Comparison of ENCODE assay signal across 22 cellular contexts in the genomic region with DNA sequence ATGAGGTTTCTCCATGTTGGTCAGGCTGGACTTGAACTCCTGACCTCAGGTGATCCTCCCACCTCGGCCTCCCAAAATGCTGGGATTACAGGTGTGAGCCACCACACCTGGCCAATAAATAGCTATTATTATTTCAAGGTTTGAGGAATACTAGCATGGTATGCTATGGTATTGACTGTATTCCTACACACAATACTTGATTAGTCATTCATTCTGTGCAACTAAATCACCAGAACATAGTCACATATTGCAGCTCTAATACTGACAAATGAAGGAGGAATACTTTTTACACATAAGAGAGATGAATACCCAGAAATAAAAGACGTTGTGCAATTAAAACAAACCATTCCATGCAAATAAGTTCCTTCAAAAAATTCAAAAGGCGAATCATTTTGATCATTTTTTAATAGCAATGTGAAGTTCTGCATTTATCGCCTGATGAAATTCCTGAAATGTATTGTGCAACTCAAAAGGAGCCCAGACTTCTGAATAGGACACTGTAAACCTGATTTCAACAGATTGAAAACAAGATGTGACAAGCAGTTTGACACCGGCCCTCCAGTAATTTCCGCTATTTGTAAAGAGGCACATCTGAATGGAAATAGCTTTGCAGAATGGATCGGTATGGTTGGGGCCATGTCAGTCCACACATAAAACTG.
DNase-seq lines count a peak whose midpoint lies in the region; FAIRE-seq and TF ChIP-seq lines count a peak whose summit lies in the region.
"Had no signal": no experiment of that assay in that cellular context is flagged by ENCODE, and none has a peak within 500 bp of the region (broad histone marks: within the 10 kb centered on the region; RNA-seq: fewer than 3 reads in every experiment).

No MANE protein-coding gene starts in this region.

- H3K36me3 Mint-ChIP-seq in MCF 10A (ENCODE audit: insufficient read depth, unreplicated experiment) (no peaks in the 10 kb centered on the region), nephron progenitor cell (ENCODE audit: low read depth) (peaks cover 26% of the 10 kb centered on the region)
- H3K36me3 Mint-ChIP-seq: CD4-positive, CD25-positive, alpha-beta regulatory T cell had no signal

- no peaks in the 10 kb centered on the region for H3K36me3 ChIP-seq in breast epithelium

- TF ChIP-seq CTCF in MCF 10A (IDR thresholded peaks at IDR 0.05; ENCODE audit: unreplicated experiment), result no peak
- no peak for TF ChIP-seq CTCF in breast epithelium (IDR thresholded peaks at IDR 0.05)
- peak in 1 of 56 donors; percentile 20 for TF ChIP-seq CTCF in dorsolateral prefrontal cortex (IDR thresholded peaks at IDR 0.05 in 54 of 56, conservative IDR thresholded peaks at IDR 0.05 in 2 of 56; ENCODE audit: low read depth in 1 of 56, partially characterized antibody in 56 of 56)
- TF ChIP-seq CTCF in nephron progenitor cell (IDR thresholded peaks at IDR 0.05), result no peak

- no peaks in the 10 kb centered on the region for H3K9me3 Mint-ChIP-seq in MCF 10A (ENCODE audit: unreplicated experiment)
- H3K9me3 Mint-ChIP-seq in nephron progenitor cell, result peaks cover 37% of the 10 kb centered on the region

- FAIRE-seq in GM19239 (lab: Jason Lieb, UNC), result no peak

- no TSS peak for BruUV-seq in MCF 10A (replicated peaks; lab: Mats Ljungman, UMichigan)

- no peak for TF ChIP-seq POLR2A in breast epithelium (IDR thresholded peaks at IDR 0.05)

- peaks cover 0 to 4% of the 10 kb centered on the region in 2 donors for H3K4me1 ChIP-seq in breast epithelium
- H3K4me1 ChIP-seq: Caco-2 had no signal

- CTCF ChIA-PET in MCF 10A (lab: Yijun Ruan, JAX), result interaction anchor here (1.5 kb wide), 1 partner anchor 73 kb away, joined by 4 read pairs; no protein-coding TSS in a partner anchor

- H3K27ac Mint-ChIP-seq in MCF 10A (ENCODE audit: low read depth, unreplicated experiment) (peak overlapping the region; percentile 16), nephron progenitor cell (peak overlapping the region; percentile 53)
- H3K27ac Mint-ChIP-seq: B cell; CD4-positive, CD25-positive, alpha-beta regulatory T cell; GM23338 had no signal

- H3K4me3 Mint-ChIP-seq in MCF 10A (ENCODE audit: unreplicated experiment) (peak overlapping the region; percentile 50), nephron progenitor cell (no peak overlapping the region)
- H3K4me3 Mint-ChIP-seq: B cell; CD4-positive, CD25-positive, alpha-beta regulatory T cell; GM23338 had no signal

- peaks cover 22% of the 10 kb centered on the region for H3K4me1 Mint-ChIP-seq in MCF 10A (ENCODE audit: insufficient read depth, unreplicated experiment)
- peaks cover 9% of the 10 kb centered on the region for H3K4me1 Mint-ChIP-seq in nephron progenitor cell
- H3K4me1 Mint-ChIP-seq: B cell; CD4-positive, CD25-positive, alpha-beta regulatory T cell had no signal

- intact Hi-C loops in MCF 10A (cut with micrococcal nuclease) (no loop called here), breast epithelium (cut with DNase I; ENCODE audit: low total_unique reads) (no loop called here), dorsolateral prefrontal cortex (cut with DNase I) (no loop called here)

- POLR2A ChIA-PET in MCF 10A (lab: Yijun Ruan, JAX), result interaction anchor here (0.9 to 1.6 kb wide), 2 partner anchors 9 to 687 kb away, joined by 3 to 7 read pairs; a partner anchor contains a TSS

- H3K27me3 Mint-ChIP-seq in MCF 10A (ENCODE audit: insufficient read depth, unreplicated experiment) (no peaks in the 10 kb centered on the region), nephron progenitor cell (ENCODE audit: low read depth, poor library complexity) (no peaks in the 10 kb centered on the region)
- H3K27me3 Mint-ChIP-seq: B cell; CD4-positive, CD25-positive, alpha-beta regulatory T cell had no signal

- H3K27me3 ChIP-seq in breast epithelium (no peaks in the 10 kb centered on the region), dorsolateral prefrontal cortex (no peaks in the 10 kb centered on the region)

- DNase-seq in MCF 10A (ENCODE audit: unreplicated experiment), result peak; percentile 84
- no peak for DNase-seq in breast epithelium (ENCODE audit: low spot score in 2 of 2)
- DNase-seq in dorsolateral prefrontal cortex, result no peak
- DNase-seq in nephron progenitor cell, result no peak
- DNase-seq in activated naive CD4-positive, alpha-beta T cell (lab: John Stamatoyannopoulos, UW), result no peak
- no peak for DNase-seq in NCI-H345 treated with DMSO at 0.1 percent for 48 hours (lab: John Stamatoyannopoulos, UW; ENCODE audit: unreplicated experiment)
- DNase-seq in GM19239 (ENCODE audit: insufficient read length, low spot score), result no peak
- no peak for DNase-seq in kidney tubule cell (ENCODE audit: low spot score)
- DNase-seq: Caco-2; CD4-positive, CD25-positive, alpha-beta regulatory T cell; DMS153; GDM1; HCEC 1CT; Kasumi-1; MM.1S; NCI-H1092; NCI-H1436 treated with DMSO at 0.1 percent for 48 hours; NCI-H2029; NCI-H446 treated with DMSO at 0.1 percent for 48 hours had no signal

- no peak overlapping the region for H3K27ac ChIP-seq in breast epithelium
- peak overlapping the region in 58 of 59 donors; percentile 23 to 94 (median 86) for H3K27ac ChIP-seq in dorsolateral prefrontal cortex
- H3K27ac ChIP-seq: 22Rv1 had no signal

- no peak overlapping the region for H3K4me3 ChIP-seq in breast epithelium
- peak overlapping the region in 44 of 59 donors; percentile 8 to 59 (median 27) for H3K4me3 ChIP-seq in dorsolateral prefrontal cortex
- H3K4me3 ChIP-seq: GM23338 had no signal

- H3K9me3 ChIP-seq in breast epithelium, result peaks cover 4 to 10% of the 10 kb centered on the region in 2 donors

Comparison
In these comparisons a context has a peak if more than half of its experiments do, and no peak if none do; other contexts are left out.
1. H3K27ac ChIP-seq: peak in dorsolateral prefrontal cortex (58 of 59); none in breast epithelium (0 of 2).
2. H3K4me3 ChIP-seq: peak in dorsolateral prefrontal cortex (44 of 59); none in breast epithelium (0 of 3).